ENCODE assay signal across 8 cellular contexts in the genomic region with DNA sequence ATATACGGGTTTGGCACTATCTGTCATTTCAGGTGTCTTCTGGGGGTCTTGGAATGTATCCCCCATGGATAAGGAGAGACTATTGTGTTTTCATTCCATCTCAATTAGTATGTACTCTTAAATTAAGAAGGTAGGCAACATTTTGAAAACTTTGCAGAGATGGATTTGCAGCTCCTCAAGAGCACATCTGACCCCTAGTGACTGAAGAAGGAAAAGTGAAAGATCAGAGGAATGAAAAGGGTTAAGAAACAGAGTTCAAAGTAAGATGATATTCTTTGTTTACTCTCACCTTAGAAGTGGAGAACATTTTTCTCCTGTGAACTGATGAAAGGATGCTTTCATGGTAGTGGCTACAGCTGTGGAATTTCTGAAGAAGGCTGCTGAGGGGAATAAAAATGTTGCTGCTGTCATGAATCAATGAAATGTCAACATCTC. TPM values are rescaled to one million over a fixed set of nuclear protein-coding genes. Genes with fewer than 3 reads are reported as not detected.
DNase-seq lines count a peak whose midpoint lies in the region; ATAC-seq and TF ChIP-seq lines count a peak whose summit lies in the region.

No MANE protein-coding gene starts in this region.

- ATAC-seq in activated naive CD8-positive, alpha-beta T cell treated with anti-CD3 and anti-CD28 coated beads, Interleukin-2, amount 50 U/mL, for 24 hours: no peak
- ATAC-seq in effector memory CD8-positive, alpha-beta T cell (replicated peaks): no peak
- no peak for ATAC-seq in GM18870 (IDR thresholded peaks at IDR 0.05; ENCODE audit: unreplicated experiment)

- no peaks in the 10 kb centered on the region for H3K9me3 ChIP-seq in prostate gland

- H3K27me3 Mint-ChIP-seq in activated naive CD8-positive, alpha-beta T cell: no peaks in the 10 kb centered on the region
- no peaks in the 10 kb centered on the region for H3K27me3 Mint-ChIP-seq in activated naive CD8-positive, alpha-beta T cell treated with anti-CD3 and anti-CD28 coated beads, Interleukin-2, amount 50 U/mL, for 24 hours
- no peaks in the 10 kb centered on the region for H3K27me3 Mint-ChIP-seq in effector memory CD8-positive, alpha-beta T cell

- H3K27ac ChIP-seq in prostate gland: peak overlapping the region in 1 of 2 donors; percentile 53

- peak; percentile 13 to 62 (median 42) for TF ChIP-seq CTCF in prostate gland (IDR thresholded peaks at IDR 0.05)

- no peaks in the 10 kb centered on the region for H3K27me3 ChIP-seq in prostate gland (replicated peaks; ENCODE audit: insufficient read depth)

- H3K36me3 ChIP-seq in prostate gland: no peaks in the 10 kb centered on the region

- H3K36me3 Mint-ChIP-seq in activated naive CD8-positive, alpha-beta T cell: peaks cover 2% of the 10 kb centered on the region
- H3K36me3 Mint-ChIP-seq in activated naive CD8-positive, alpha-beta T cell treated with anti-CD3 and anti-CD28 coated beads, Interleukin-2, amount 50 U/mL, for 24 hours (ENCODE audit: low read depth): no peaks in the 10 kb centered on the region
- no peaks in the 10 kb centered on the region for H3K36me3 Mint-ChIP-seq in effector memory CD8-positive, alpha-beta T cell (ENCODE audit: insufficient read depth)

- no peak for DNase-seq in activated naive CD8-positive, alpha-beta T cell treated with anti-CD3 and anti-CD28 coated beads, Interleukin-2, amount 50 U/mL, for 24 hours
- DNase-seq in NCI-H69 (lab: John Stamatoyannopoulos, UW) (peak; percentile 69), prostate gland (ENCODE audit: low spot score) (no peak), GF-D8 (lab: John Stamatoyannopoulos, UW) (no peak), COR-L47 (lab: John Stamatoyannopoulos, UW) (no peak)
- no peak for DNase-seq in effector memory CD8-positive, alpha-beta T cell

- peaks cover 5% of the 10 kb centered on the region for H3K4me1 ChIP-seq in prostate gland (replicated peaks)

- H3K4me3 Mint-ChIP-seq in activated naive CD8-positive, alpha-beta T cell: no peak overlapping the region
- H3K4me3 Mint-ChIP-seq in activated naive CD8-positive, alpha-beta T cell treated with anti-CD3 and anti-CD28 coated beads, Interleukin-2, amount 50 U/mL, for 24 hours: no peak overlapping the region
- no peak overlapping the region for H3K4me3 Mint-ChIP-seq in effector memory CD8-positive, alpha-beta T cell

- intact Hi-C loops in prostate gland (cut with DNase I): loop anchor here (5.0 kb wide), 1 partner anchor 100 kb away; no protein-coding TSS in a partner anchor

- H3K4me1 Mint-ChIP-seq in activated naive CD8-positive, alpha-beta T cell (ENCODE audit: low read depth): peaks cover 51% of the 10 kb centered on the region
- H3K4me1 Mint-ChIP-seq in activated naive CD8-positive, alpha-beta T cell treated with anti-CD3 and anti-CD28 coated beads, Interleukin-2, amount 50 U/mL, for 24 hours: peaks cover 18% of the 10 kb centered on the region
- H3K4me1 Mint-ChIP-seq in effector memory CD8-positive, alpha-beta T cell (ENCODE audit: low read depth in 2 of 2): peaks cover 8 to 14% of the 10 kb centered on the region in 2 donors

- H3K9me3 Mint-ChIP-seq in activated naive CD8-positive, alpha-beta T cell (ENCODE audit: low read depth): no peaks in the 10 kb centered on the region
- H3K9me3 Mint-ChIP-seq in activated naive CD8-positive, alpha-beta T cell treated with anti-CD3 and anti-CD28 coated beads, Interleukin-2, amount 50 U/mL, for 24 hours: no peaks in the 10 kb centered on the region
- H3K9me3 Mint-ChIP-seq in effector memory CD8-positive, alpha-beta T cell: no peaks in the 10 kb centered on the region

- peak overlapping the region; percentile 95 for H3K27ac Mint-ChIP-seq in activated naive CD8-positive, alpha-beta T cell
- H3K27ac Mint-ChIP-seq in activated naive CD8-positive, alpha-beta T cell treated with anti-CD3 and anti-CD28 coated beads, Interleukin-2, amount 50 U/mL, for 24 hours: no peak overlapping the region
- peak overlapping the region; percentile 4 to 33 for H3K27ac Mint-ChIP-seq in effector memory CD8-positive, alpha-beta T cell

- 26% methylated on average over 1 of the region's 1 CpG for WGBS in prostate gland

- TF ChIP-seq POLR2A in prostate gland (IDR thresholded peaks at IDR 0.05): no peak

- no peak overlapping the region for H3K4me3 ChIP-seq in prostate gland

RNA-seq across cellular contexts. Expression of a gene that starts 41.5 kb away (rescaled TPM):
- total RNA-seq in prostate gland: 10 to 100 TPM; 26.8 to 93.3 TPM
